8 cellular contexts compared by ENCODE assay signal in the genomic region with DNA sequence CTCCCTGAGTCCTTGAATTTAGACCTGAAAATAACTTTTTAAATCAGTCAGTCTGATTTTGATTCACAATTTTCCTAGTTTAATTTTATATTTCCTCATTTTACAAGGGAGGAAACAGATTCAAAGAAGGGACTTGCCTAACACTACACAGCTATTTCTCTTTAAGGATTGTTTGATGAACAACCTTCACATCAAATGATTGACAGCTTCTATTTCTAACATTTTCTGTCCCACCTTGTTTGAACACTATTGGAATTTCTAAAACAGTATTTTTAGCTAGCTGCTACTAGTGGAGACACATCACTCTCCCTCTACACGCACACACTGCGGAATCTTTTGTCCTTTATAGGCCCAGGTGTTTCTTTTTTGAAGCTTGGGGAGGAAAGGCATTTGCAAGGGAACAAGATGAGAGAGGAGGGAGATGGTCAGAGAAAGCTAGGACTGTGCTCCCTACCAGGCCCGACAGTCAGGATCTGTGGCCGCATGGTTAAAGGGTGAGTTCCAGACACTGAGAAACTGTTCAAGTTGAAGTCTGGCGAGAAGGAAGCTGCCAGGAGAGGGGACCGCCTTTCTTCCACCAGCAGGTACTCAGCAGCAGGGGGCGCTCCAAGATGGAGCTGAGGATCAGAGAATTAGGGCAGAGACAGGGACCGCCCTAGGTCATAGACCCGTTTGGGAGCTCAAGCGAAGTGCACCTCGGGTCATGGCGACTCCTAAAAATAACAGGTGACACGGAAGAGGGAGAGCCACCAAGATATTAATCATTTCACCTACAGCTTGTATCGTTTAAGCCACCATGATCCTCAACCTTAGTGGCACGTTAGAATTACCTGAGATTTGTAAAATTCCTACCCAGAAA. TPM values are rescaled to one million over a fixed set of nuclear protein-coding genes. Genes with fewer than 3 reads are reported as not detected.
DNase-seq lines count a peak whose midpoint lies in the region; ATAC-seq and TF ChIP-seq lines count a peak whose summit lies in the region.

No MANE protein-coding gene starts in this region.

- peak; percentile 31 for TF ChIP-seq CTCF in AG09319 (IDR thresholded peaks at IDR 0.05; ENCODE audit: low read depth, low read length)

- peak overlapping the region; percentile 57 for H3K27ac Mint-ChIP-seq in activated naive CD4-positive, alpha-beta T cell treated with anti-CD3 and anti-CD28 coated beads for 36 hours

- no peaks in the 10 kb centered on the region for H3K9me3 Mint-ChIP-seq in activated naive CD4-positive, alpha-beta T cell treated with anti-CD3 and anti-CD28 coated beads for 36 hours

- no peaks in the 10 kb centered on the region for H3K36me3 Mint-ChIP-seq in activated naive CD4-positive, alpha-beta T cell treated with anti-CD3 and anti-CD28 coated beads for 36 hours (ENCODE audit: low read depth)

- DNase-seq in AG09319 (ENCODE audit: extremely low read depth, low read depth) (no peak), SJCRH30 (peak; percentile 30 to 61), iPS-NIHi7 (ENCODE audit: extremely low spot score) (peak; percentile 92), NCI-H226 (no peak)
- DNase-seq in activated naive CD4-positive, alpha-beta T cell treated with anti-CD3 and anti-CD28 coated beads for 36 hours: peak; percentile 92
- peak; percentile 30 for DNase-seq in stimulated activated CD8-positive, alpha-beta memory T cell treated with anti-CD3 and anti-CD28 coated beads, Interleukin-12 subunit alpha, Interleukin-12 subunit beta, amount 100 ng/mL, for 4 hours (ENCODE audit: low read depth)

- ATAC-seq in GM19023 (IDR thresholded peaks at IDR 0.05; ENCODE audit: unreplicated experiment): peak; percentile 62
- peak; percentile 77 for ATAC-seq in HG03196 (IDR thresholded peaks at IDR 0.05; ENCODE audit: unreplicated experiment)

- H3K27ac ChIP-seq in SJCRH30: no peak overlapping the region

- no peaks in the 10 kb centered on the region for H3K9me3 ChIP-seq in SJCRH30 (replicated peaks)

- no peak overlapping the region for H3K4me3 ChIP-seq in SJCRH30

- no peaks in the 10 kb centered on the region for H3K27me3 ChIP-seq in SJCRH30

- peaks cover 2% of the 10 kb centered on the region for H3K27me3 Mint-ChIP-seq in activated naive CD4-positive, alpha-beta T cell treated with anti-CD3 and anti-CD28 coated beads for 36 hours (ENCODE audit: low read depth)

- peaks cover 43% of the 10 kb centered on the region for H3K4me1 Mint-ChIP-seq in activated naive CD4-positive, alpha-beta T cell treated with anti-CD3 and anti-CD28 coated beads for 36 hours (ENCODE audit: low read depth)

- intact Hi-C loops in activated naive CD4-positive, alpha-beta T cell treated with anti-CD3 and anti-CD28 coated beads for 36 hours (cut with micrococcal nuclease): loop anchor here (1.0 to 5.0 kb wide), 7 partner anchors 24 to 514 kb away; a partner anchor contains a TSS

- H3K36me3 ChIP-seq in SJCRH30: no peaks in the 10 kb centered on the region

- CTCF ChIA-PET in activated naive CD4-positive, alpha-beta T cell treated with anti-CD3 and anti-CD28 coated beads for 36 hours (lab: Charles Lee): interaction anchor here (0.5 to 4.2 kb wide), 42 partner anchors 8 to 622 kb away, joined by 3 to 93 read pairs (median 4); a partner anchor contains a TSS

- no peak overlapping the region for H3K4me3 Mint-ChIP-seq in activated naive CD4-positive, alpha-beta T cell treated with anti-CD3 and anti-CD28 coated beads for 36 hours

- H3K4me1 ChIP-seq in SJCRH30: no peaks in the 10 kb centered on the region

RNA-seq across cellular contexts. Expression of a gene that starts 49.7 kb away (rescaled TPM):
- total RNA-seq in SJCRH30 (2014; rRNA removed; shearing (Covaris generic)): 9.6 and 11.7 TPM in 2 replicates
- total RNA-seq in activated naive CD4-positive, alpha-beta T cell treated with anti-CD3 and anti-CD28 coated beads for 36 hours: 10 to 100 TPM; 13.2 to 13.9 TPM

Comparison
In these comparisons a context has a peak if more than half of its experiments do, and no peak if none do; other contexts are left out.
1. DNase-seq: peak in SJCRH30 (2 of 2), activated naive CD4-positive, alpha-beta T cell treated with anti-CD3 and anti-CD28 coated beads for 36 hours (single experiment), iPS-NIHi7 (single experiment) and stimulated activated CD8-positive, alpha-beta memory T cell treated with anti-CD3 and anti-CD28 coated beads, Interleukin-12 subunit alpha, Interleukin-12 subunit beta, amount 100 ng/mL, for 4 hours (single experiment); none in AG09319 (single experiment) and NCI-H226 (single experiment).